ENCODE assay signal across 28 cellular contexts in the genomic region with DNA sequence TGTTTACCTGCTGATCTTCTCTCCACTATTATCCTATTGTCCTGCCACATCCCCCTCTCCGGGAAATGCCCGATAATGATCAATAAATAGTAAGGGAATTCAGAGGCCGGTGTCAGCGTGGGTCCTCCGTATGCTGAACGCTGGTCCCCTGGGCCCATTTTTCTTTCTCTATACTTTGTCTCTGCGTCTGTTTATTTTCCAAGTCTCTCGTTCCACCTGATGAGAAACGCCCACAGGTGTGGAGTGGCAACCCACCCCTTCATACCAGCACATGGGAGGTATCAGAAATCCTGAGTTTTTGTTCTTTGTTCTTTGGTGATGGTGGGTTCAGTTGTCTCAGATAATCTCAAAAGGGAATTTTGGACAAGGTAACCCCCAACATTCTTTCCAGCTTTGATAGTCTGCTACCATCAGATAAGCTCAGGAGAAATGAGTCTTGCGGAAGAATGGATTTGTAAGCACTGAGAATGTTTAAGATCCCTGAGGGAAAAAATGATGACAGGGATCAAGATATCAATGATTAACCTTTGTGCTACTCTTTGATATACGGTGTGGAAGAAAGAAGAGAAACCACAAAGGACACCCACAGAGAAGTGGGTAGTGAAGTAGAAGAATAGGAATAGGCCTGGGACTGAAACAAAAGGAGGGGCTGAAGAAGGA.
DNase-seq lines count a peak whose midpoint lies in the region; ATAC-seq, FAIRE-seq and TF ChIP-seq lines count a peak whose summit lies in the region.
"Had no signal": no experiment of that assay in that cellular context is flagged by ENCODE, and none has a peak within 500 bp of the region (broad histone marks: within the 10 kb centered on the region; RNA-seq: fewer than 3 reads in every experiment).

No MANE protein-coding gene starts in this region.

- H3K9me3 Mint-ChIP-seq in astrocyte (ENCODE audit: unreplicated experiment), result peaks cover 2% of the 10 kb centered on the region
- H3K9me3 Mint-ChIP-seq: CD8-positive, alpha-beta memory T cell; neural crest cell had no signal

- no peaks in the 10 kb centered on the region for H3K4me1 ChIP-seq in astrocyte (ENCODE audit: insufficient read depth, low read length)
- peaks cover 2% of the 10 kb centered on the region for H3K4me1 ChIP-seq in testis

- peak; percentile 41 for DNase-seq in HT-29 (ENCODE audit: low spot score)
- peak; percentile 44 for DNase-seq in astrocyte (ENCODE audit: low read depth)
- peak; percentile 20 for DNase-seq in left kidney (ENCODE audit: low read depth, low spot score)
- no peak for DNase-seq in left cardiac atrium
- no peak for DNase-seq in testis
- no peak for DNase-seq in activated CD4-positive, alpha-beta T cell treated with anti-CD3 and anti-CD28 coated beads, Interleukin-2, amount 50 U/mL, for 4 hours
- no peak for DNase-seq in globus pallidus (ENCODE audit: low spot score)
- DNase-seq: activated CD8-positive, alpha-beta T cell treated with anti-CD3 and anti-CD28 coated beads, Interleukin-2, amount 10 ng/mL, durations not matched to agents 7 days and 5 days; aorta; CD8-positive, alpha-beta memory T cell; kidney; NCI-H1436 treated with DMSO at 0.1 percent for 48 hours; NCI-H2107; NCI-H446; sigmoid colon; SK-N-SH; stimulated activated CD4-positive, alpha-beta T cell treated with anti-CD3 and anti-CD28 coated beads, Interleukin-4, amount 100 ng/mL, for 4 hours; T-helper 17 cell had no signal

- no peak overlapping the region for H3K4me3 Mint-ChIP-seq in astrocyte (ENCODE audit: unreplicated experiment)
- H3K4me3 Mint-ChIP-seq: activated CD8-positive, alpha-beta T cell treated with anti-CD3 and anti-CD28 coated beads, Interleukin-2, amount 10 ng/mL, durations not matched to agents 7 days and 5 days; B cell; CD8-positive, alpha-beta memory T cell; neural crest cell; stimulated activated memory B cell treated with anti-CD40 and anti-IgM and Interleukin-4, amounts not matched to agents 10 μg/mL and 1 μg/mL and 100 μg/mL, for 72 hours; T-helper 17 cell had no signal

- H3K27ac ChIP-seq in 22Rv1 (peak overlapping the region; percentile 29), astrocyte (ENCODE audit: low read depth, low read length) (no peak overlapping the region), testis (no peak overlapping the region)
- H3K27ac ChIP-seq: cardiac muscle cell, sigmoid colon had no signal

- no peaks in the 10 kb centered on the region for H3K79me2 ChIP-seq in astrocyte (ENCODE audit: insufficient read depth, low read length)

- no peak for TF ChIP-seq CTCF in 22Rv1 (IDR thresholded peaks at IDR 0.05)
- no peak for TF ChIP-seq CTCF in astrocyte (IDR thresholded peaks at IDR 0.05; ENCODE audit: insufficient read depth, low read depth, low read length)
- TF ChIP-seq CTCF in testis (IDR thresholded peaks at IDR 0.05), result no peak

- ATAC-seq in left cardiac atrium, result no peak
- ATAC-seq: activated CD8-positive, alpha-beta T cell treated with anti-CD3 and anti-CD28 coated beads, Interleukin-2, amount 10 ng/mL, durations not matched to agents 7 days and 5 days; activated naive CD4-positive, alpha-beta T cell treated with anti-CD3 and anti-CD28 coated beads, Interleukin-2, amount 50 U/mL, for 72 hours; stimulated activated memory B cell treated with anti-CD40 and anti-IgM and Interleukin-4, amounts not matched to agents 10 μg/mL and 1 μg/mL and 100 μg/mL, for 72 hours; T-helper 17 cell had no signal

- H3K4me3 ChIP-seq in astrocyte (ENCODE audit: insufficient read depth, low read depth, low read length), result no peak overlapping the region
- H3K4me3 ChIP-seq in testis, result no peak overlapping the region
- H3K4me3 ChIP-seq: cardiac muscle cell, sigmoid colon had no signal

- H4K20me1 ChIP-seq in astrocyte (ENCODE audit: insufficient read depth, low read length), result no peaks in the 10 kb centered on the region

- no peak overlapping the region for H2AFZ ChIP-seq in astrocyte (ENCODE audit: low read depth, low read length)

- intact Hi-C loops in left cardiac atrium (cut with DNase I), result no loop called here
- intact Hi-C loops in testis (cut with DNase I; ENCODE audit: low total_unique reads), result no loop called here

- no peak overlapping the region for H3K27ac Mint-ChIP-seq in astrocyte (ENCODE audit: unreplicated experiment)
- H3K27ac Mint-ChIP-seq: activated CD8-positive, alpha-beta T cell treated with anti-CD3 and anti-CD28 coated beads, Interleukin-2, amount 10 ng/mL, durations not matched to agents 7 days and 5 days; activated naive CD4-positive, alpha-beta T cell treated with anti-CD3 and anti-CD28 coated beads, Interleukin-2, amount 50 U/mL, for 72 hours; B cell; CD8-positive, alpha-beta memory T cell; stimulated activated memory B cell treated with anti-CD40 and anti-IgM and Interleukin-4, amounts not matched to agents 10 μg/mL and 1 μg/mL and 100 μg/mL, for 72 hours; T-helper 17 cell had no signal

- FAIRE-seq in astrocyte (lab: Jason Lieb, UNC), result no peak
- FAIRE-seq: A204.1, G401.6, H54, kidney, urothelium cell line had no signal

- no peak for TF ChIP-seq POLR2A in testis (IDR thresholded peaks at IDR 0.05)

- H3K27me3 ChIP-seq in astrocyte (ENCODE audit: insufficient read depth, low read length), result peaks cover 2% of the 10 kb centered on the region
- H3K27me3 ChIP-seq in testis, result no peaks in the 10 kb centered on the region
- H3K27me3 ChIP-seq: cardiac muscle cell, sigmoid colon had no signal

- H3K36me3 ChIP-seq in astrocyte (ENCODE audit: insufficient read depth, low read length) (no peaks in the 10 kb centered on the region), testis (ENCODE audit: low read depth, missing control alignments) (no peaks in the 10 kb centered on the region)
- H3K36me3 ChIP-seq: cardiac muscle cell, sigmoid colon had no signal

- peaks cover 14% of the 10 kb centered on the region for H3K4me1 Mint-ChIP-seq in astrocyte (ENCODE audit: low read depth, unreplicated experiment)
- H3K4me1 Mint-ChIP-seq: B cell; CD8-positive, alpha-beta memory T cell; neural crest cell; stimulated activated memory B cell treated with anti-CD40 and anti-IgM and Interleukin-4, amounts not matched to agents 10 μg/mL and 1 μg/mL and 100 μg/mL, for 72 hours; T-helper 17 cell had no signal

- H3K36me3 Mint-ChIP-seq in astrocyte (ENCODE audit: low read depth, unreplicated experiment), result no peaks in the 10 kb centered on the region
- H3K36me3 Mint-ChIP-seq: CD8-positive, alpha-beta memory T cell; stimulated activated memory B cell treated with anti-CD40 and anti-IgM and Interleukin-4, amounts not matched to agents 10 μg/mL and 1 μg/mL and 100 μg/mL, for 72 hours had no signal

- no peaks in the 10 kb centered on the region for H3K27me3 Mint-ChIP-seq in astrocyte (ENCODE audit: low read depth, unreplicated experiment)
- H3K27me3 Mint-ChIP-seq: B cell; stimulated activated memory B cell treated with anti-CD40 and anti-IgM and Interleukin-4, amounts not matched to agents 10 μg/mL and 1 μg/mL and 100 μg/mL, for 72 hours had no signal

- no peaks in the 10 kb centered on the region for H3K9me3 ChIP-seq in astrocyte (ENCODE audit: insufficient read depth, low read depth, low read length)
- no peaks in the 10 kb centered on the region for H3K9me3 ChIP-seq in testis
- H3K9me3 ChIP-seq: sigmoid colon, SK-N-SH had no signal

- 82 to 84% methylated on average over 11 of the region's 11 CpGs for WGBS in testis, 2 donors

- no peak overlapping the region for H3K9ac ChIP-seq in astrocyte (ENCODE audit: low read length)
- H3K9ac ChIP-seq: SK-N-SH had no signal

- H3K4me2 ChIP-seq in astrocyte (ENCODE audit: low read length), result no peak overlapping the region
- H3K4me2 ChIP-seq: SK-N-SH had no signal

Comparison
In these comparisons a context has a peak if more than half of its experiments do, and no peak if none do; other contexts are left out.
1. DNase-seq: peak in HT-29 (single experiment), astrocyte (single experiment) and left kidney (single experiment); none in left cardiac atrium (single experiment), testis (single experiment), activated CD4-positive, alpha-beta T cell treated with anti-CD3 and anti-CD28 coated beads, Interleukin-2, amount 50 U/mL, for 4 hours (0 of 2) and globus pallidus (single experiment).